26 cellular contexts compared by ENCODE assay signal in genomic region chr9:38673399-38673798, GRCh38. TPM values are rescaled to one million over a fixed set of nuclear protein-coding genes. Genes with fewer than 3 reads are reported as not detected.
"Had no signal": no experiment of that assay in that cellular context is flagged by ENCODE, and none has a peak within 500 bp of the region (broad histone marks: within the 10 kb centered on the region; RNA-seq: fewer than 3 reads in every experiment).

No MANE protein-coding gene starts in this region.

- H3K4me3 ChIP-seq: esophagus squamous epithelium, gastroesophageal sphincter, left ventricle myocardium inferior, lower lobe of right lung, sigmoid colon, skin epidermis, tibial nerve, upper lobe of right lung had no signal

- ATAC-seq: gastroesophageal sphincter; stimulated activated naive B cell treated with anti-CD40 and anti-IgM and Interleukin-4, amounts not matched to agents 10 μg/mL and 1 μg/mL and 100 μg/mL, for 72 hours; stimulated activated naive CD8-positive, alpha-beta T cell treated with anti-CD3 and anti-CD28 coated beads, Interleukin-15, amount 100 ng/mL, for 72 hours; upper lobe of right lung had no signal

- H3K27ac ChIP-seq: esophagus squamous epithelium, gastroesophageal sphincter, left ventricle myocardium inferior, lower lobe of right lung, neutrophil, sigmoid colon, skin epidermis, testis, tibial nerve, upper lobe of right lung had no signal

- H3K9me3 ChIP-seq: esophagus squamous epithelium, gastroesophageal sphincter, left ventricle myocardium inferior, lower lobe of right lung, neutrophil, sigmoid colon, testis, tibial nerve, upper lobe of right lung had no signal

- FAIRE-seq: colon, kidney had no signal

- H3K4me1 ChIP-seq: testis had no signal

- DNase-seq: esophagus squamous epithelium; foreskin fibroblast; glutamatergic neuron; kidney; left cardiac atrium; left ventricle myocardium inferior; lower lobe of right lung; naive B cell; posterior cingulate gyrus; sigmoid colon; stimulated activated CD4-positive, alpha-beta T cell treated with anti-CD3 and anti-CD28 coated beads, Interleukin-2, amount 100 ng/mL, for 24 hours; stimulated activated CD4-positive, alpha-beta T cell treated with anti-CD3 and anti-CD28 coated beads, Interleukin-4, amount 100 ng/mL, for 4 hours; stimulated activated naive B cell treated with anti-CD40 and anti-IgM and Interleukin-4, amounts not matched to agents 10 μg/mL and 1 μg/mL and 100 μg/mL, for 72 hours; stimulated activated naive CD8-positive, alpha-beta T cell treated with anti-CD3 and anti-CD28 coated beads, Interleukin-15, amount 100 ng/mL, for 72 hours; testis; upper lobe of right lung had no signal

- H3K27me3 ChIP-seq: gastroesophageal sphincter, sigmoid colon, testis, tibial nerve, upper lobe of right lung had no signal

- H3K36me3 ChIP-seq: esophagus squamous epithelium, gastroesophageal sphincter, left ventricle myocardium inferior, lower lobe of right lung, neutrophil, sigmoid colon, tibial nerve, upper lobe of right lung had no signal

RNA-seq across cellular contexts. Expression of gene FAM240B, which starts 46.5 kb away (rescaled TPM):
- total RNA-seq: epithelial cell of proximal tubule, esophagus squamous epithelium, gastroesophageal sphincter, kidney, left cardiac atrium, left ventricle myocardium inferior, lower lobe of right lung, osteoblast, pulmonary artery endothelial cell, sigmoid colon, subcutaneous adipose tissue, tibial nerve, upper lobe of right lung had no signal
- polyA plus RNA-seq: neural cell, sigmoid colon had no signal

RNA-seq across cellular contexts. Expression of gene ANKRD18A, which starts 53.0 kb away (rescaled TPM):
- total RNA-seq: osteoblast had no signal
